9 cellular contexts compared by ENCODE assay signal in the genomic region with DNA sequence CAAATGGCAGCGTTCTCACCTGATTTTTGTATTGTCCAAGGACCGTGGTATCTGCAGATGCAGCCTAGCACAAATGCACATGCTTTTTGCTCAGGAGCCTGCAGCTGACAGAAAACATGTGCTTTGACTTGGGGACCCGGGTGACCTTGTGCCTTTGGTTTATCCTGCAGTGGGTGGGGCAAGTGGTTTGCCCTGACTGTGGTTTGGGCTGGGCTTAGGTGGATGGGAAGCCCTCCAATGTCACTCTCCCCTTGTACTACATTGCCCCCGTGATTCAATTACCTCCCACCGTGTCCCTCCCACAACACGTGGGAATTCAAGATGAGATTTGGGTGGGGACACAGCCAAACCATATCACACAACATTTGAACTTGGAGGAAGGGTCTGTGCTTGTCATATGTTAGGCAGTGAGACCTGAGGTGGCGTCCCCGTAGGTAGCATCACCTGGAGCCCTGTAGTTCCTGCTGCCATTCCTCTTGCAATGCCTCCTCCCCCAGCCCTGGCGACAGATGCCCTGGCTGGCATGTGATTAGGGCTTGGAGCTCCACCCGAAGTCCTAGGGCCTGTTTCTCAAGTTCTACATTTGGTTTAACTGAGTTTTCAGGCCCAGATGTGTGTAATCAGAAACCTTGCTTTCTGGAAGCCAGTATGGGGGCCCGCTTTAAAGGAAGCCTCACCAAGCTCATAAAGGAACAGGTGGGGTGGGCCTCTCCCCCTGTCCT.
DNase-seq lines count a peak whose midpoint lies in the region; ATAC-seq, FAIRE-seq and TF ChIP-seq lines count a peak whose summit lies in the region.
"Had no signal": no experiment of that assay in that cellular context is flagged by ENCODE, and none has a peak within 500 bp of the region (broad histone marks: within the 10 kb centered on the region; RNA-seq: fewer than 3 reads in every experiment).

No MANE protein-coding gene starts in this region.

- H3K4me3 ChIP-seq in OCI-LY3 (ENCODE audit: low read length) = peak overlapping the region; percentile 90
- peak overlapping the region; percentile 58 for H3K4me3 ChIP-seq in skeletal muscle cell (ENCODE audit: low read depth, low read length)

- peaks cover 50% of the 10 kb centered on the region for H4K20me1 ChIP-seq in OCI-LY3 (ENCODE audit: insufficient read depth, low read length)

- ATAC-seq in GM18517 (IDR thresholded peaks at IDR 0.05; ENCODE audit: unreplicated experiment) = no peak

- FAIRE-seq in GM18507 (lab: Jason Lieb, UNC) = peak; percentile 47
- FAIRE-seq: endometrium had no signal

- no peaks in the 10 kb centered on the region for H3K9me3 ChIP-seq in OCI-LY3 (ENCODE audit: insufficient read depth, low read length)

- DNase-seq in GM18507 (ENCODE audit: extremely low spot score, insufficient read length, low read depth) (no peak), fibroblast of gingiva (ENCODE audit: low read depth) (peak; percentile 41), skeletal muscle cell (ENCODE audit: low read depth) (no peak), Ammon's horn (ENCODE audit: low spot score) (no peak), HuH-7 (ENCODE audit: low spot score) (no peak), pons (ENCODE audit: low spot score) (no peak)

- peak overlapping the region; percentile 100 for H3K4me2 ChIP-seq in OCI-LY3 (ENCODE audit: low read length)

- peaks cover 49% of the 10 kb centered on the region for H3K4me1 ChIP-seq in OCI-LY3 (ENCODE audit: low read length)

- H3K9ac ChIP-seq in OCI-LY3 (ENCODE audit: low read length) = peak overlapping the region; percentile 96

- TF ChIP-seq CTCF in OCI-LY3 (IDR thresholded peaks at IDR 0.05; ENCODE audit: low read depth, low read length) = no peak

- H3K36me3 ChIP-seq in OCI-LY3 (replicated peaks; ENCODE audit: low read depth, low read length) = peaks cover 37% of the 10 kb centered on the region

- H3K27ac ChIP-seq in OCI-LY3 (ENCODE audit: low read length) = peak overlapping the region; percentile 93

- peaks cover 73% of the 10 kb centered on the region for H3K79me2 ChIP-seq in OCI-LY3 (ENCODE audit: low read length)

- no peak overlapping the region for H2AFZ ChIP-seq in OCI-LY3 (ENCODE audit: low read depth, low read length)

- no peaks in the 10 kb centered on the region for H3K27me3 ChIP-seq in OCI-LY3 (ENCODE audit: low read depth, low read length)
